In genomic region chr5:127892467-127893207, GRCh38 we compare ENCODE assay signal across 10 cellular contexts.
DNase-seq lines count a peak whose midpoint lies in the region; ATAC-seq and TF ChIP-seq lines count a peak whose summit lies in the region.
"Had no signal": no experiment of that assay in that cellular context is flagged by ENCODE, and none has a peak within 500 bp of the region (broad histone marks: within the 10 kb centered on the region; RNA-seq: fewer than 3 reads in every experiment).

No MANE protein-coding gene starts in this region.

- H3K9ac ChIP-seq in MM.1S (ENCODE audit: low read length) = no peak overlapping the region

- H3K27me3 ChIP-seq in upper lobe of right lung (no peaks in the 10 kb centered on the region), MM.1S (replicated peaks; ENCODE audit: insufficient read depth, low read length) (no peaks in the 10 kb centered on the region)

- no peak for DNase-seq in activated CD4-positive, alpha-beta T cell treated with anti-CD3 and anti-CD28 coated beads for 36 hours
- DNase-seq in activated CD4-positive, alpha-beta T cell treated with anti-CD3 and anti-CD28 coated beads for 48 hours = no peak
- DNase-seq in RPMI8226 (peak; percentile 64), fibroblast of the conjunctiva (ENCODE audit: low read depth) (peak; percentile 29), upper lobe of right lung (no peak), MM.1S (no peak)
- DNase-seq in activated T-cell treated with anti-CD3 and anti-CD28 coated beads, Interleukin-2, amount 50 U/mL, for 1 hour = no peak
- DNase-seq: activated CD8-positive, alpha-beta T cell treated with anti-CD3 and anti-CD28 coated beads for 36 hours had no signal

- H3K27ac Mint-ChIP-seq in activated CD4-positive, alpha-beta T cell treated with anti-CD3 and anti-CD28 coated beads for 36 hours = no peak overlapping the region
- H3K27ac Mint-ChIP-seq: activated CD8-positive, alpha-beta T cell treated with anti-CD3 and anti-CD28 coated beads for 36 hours; natural killer cell treated with Interleukin-12 subunit alpha and Interleukin-12 subunit beta and Interleukin-15 and Interleukin-18, amount 100 ng/mL, for 72 hours had no signal

- no peak overlapping the region for H3K4me3 Mint-ChIP-seq in activated CD4-positive, alpha-beta T cell treated with anti-CD3 and anti-CD28 coated beads for 36 hours
- H3K4me3 Mint-ChIP-seq: activated CD8-positive, alpha-beta T cell treated with anti-CD3 and anti-CD28 coated beads for 36 hours; natural killer cell treated with Interleukin-12 subunit alpha and Interleukin-12 subunit beta and Interleukin-15 and Interleukin-18, amount 100 ng/mL, for 72 hours had no signal

- H3F3A ChIP-seq in MM.1S (ENCODE audit: insufficient read depth, low read length) = no peaks in the 10 kb centered on the region

- POLR2A ChIA-PET in activated CD4-positive, alpha-beta T cell treated with anti-CD3 and anti-CD28 coated beads for 36 hours (lab: Charles Lee) = no interaction called here

- no peaks in the 10 kb centered on the region for H3K4me1 Mint-ChIP-seq in activated CD4-positive, alpha-beta T cell treated with anti-CD3 and anti-CD28 coated beads for 36 hours

- H3K9me3 Mint-ChIP-seq in activated CD4-positive, alpha-beta T cell treated with anti-CD3 and anti-CD28 coated beads for 36 hours (ENCODE audit: low read depth) = no peaks in the 10 kb centered on the region
- H3K9me3 Mint-ChIP-seq: activated CD8-positive, alpha-beta T cell treated with anti-CD3 and anti-CD28 coated beads for 36 hours; natural killer cell treated with Interleukin-12 subunit alpha and Interleukin-12 subunit beta and Interleukin-15 and Interleukin-18, amount 100 ng/mL, for 72 hours had no signal

- H3K27me3 Mint-ChIP-seq in activated CD4-positive, alpha-beta T cell treated with anti-CD3 and anti-CD28 coated beads for 36 hours = no peaks in the 10 kb centered on the region
- H3K27me3 Mint-ChIP-seq: activated CD8-positive, alpha-beta T cell treated with anti-CD3 and anti-CD28 coated beads for 36 hours had no signal

- no peaks in the 10 kb centered on the region for H3K79me2 ChIP-seq in MM.1S (ENCODE audit: low read length)

- H4K20me1 ChIP-seq in MM.1S (ENCODE audit: insufficient read depth, low read length) = no peaks in the 10 kb centered on the region

- no peaks in the 10 kb centered on the region for H3K36me3 Mint-ChIP-seq in activated CD4-positive, alpha-beta T cell treated with anti-CD3 and anti-CD28 coated beads for 36 hours (ENCODE audit: low read depth)
- H3K36me3 Mint-ChIP-seq: natural killer cell treated with Interleukin-12 subunit alpha and Interleukin-12 subunit beta and Interleukin-15 and Interleukin-18, amount 100 ng/mL, for 72 hours had no signal

- H3K4me2 ChIP-seq in MM.1S (ENCODE audit: low read depth, low read length) = no peak overlapping the region

- no peaks in the 10 kb centered on the region for H3K4me1 ChIP-seq in upper lobe of right lung
- H3K4me1 ChIP-seq in MM.1S (ENCODE audit: low read length) = no peaks in the 10 kb centered on the region

- intact Hi-C loops in activated CD4-positive, alpha-beta T cell treated with anti-CD3 and anti-CD28 coated beads for 36 hours (cut with DNase I, micrococcal nuclease) = loop anchor here in 1 of 2 experiments (10.0 kb wide), 1 partner anchor 108 kb away; no protein-coding TSS in a partner anchor
- intact Hi-C loops in upper lobe of right lung (cut with DNase I) = no loop called here

- H3K27ac ChIP-seq in upper lobe of right lung = peak overlapping the region; percentile 39
- H3K27ac ChIP-seq in MM.1S (ENCODE audit: low read length) = no peak overlapping the region

- TF ChIP-seq CTCF in upper lobe of right lung (IDR thresholded peaks at IDR 0.05) (no peak), MM.1S (IDR thresholded peaks at IDR 0.05; ENCODE audit: low read length) (no peak)

- H2AFZ ChIP-seq in MM.1S (ENCODE audit: low read length) = no peak overlapping the region

- no peak overlapping the region for H3K4me3 ChIP-seq in upper lobe of right lung
- H3K4me3 ChIP-seq in MM.1S (ENCODE audit: low read length) = no peak overlapping the region

- ATAC-seq in activated CD4-positive, alpha-beta T cell treated with anti-CD3 and anti-CD28 coated beads for 36 hours = peak; percentile 23
- ATAC-seq in upper lobe of right lung (no peak), GM21515 (IDR thresholded peaks at IDR 0.05; ENCODE audit: unreplicated experiment) (no peak)
- ATAC-seq: activated CD8-positive, alpha-beta T cell treated with anti-CD3 and anti-CD28 coated beads for 36 hours; natural killer cell treated with Interleukin-12 subunit alpha and Interleukin-12 subunit beta and Interleukin-15 and Interleukin-18, amount 100 ng/mL, for 72 hours had no signal

- H3K9me3 ChIP-seq in upper lobe of right lung (no peaks in the 10 kb centered on the region), MM.1S (replicated peaks; ENCODE audit: insufficient read depth, low read length) (no peaks in the 10 kb centered on the region)

- H3K36me3 ChIP-seq in upper lobe of right lung (no peaks in the 10 kb centered on the region), MM.1S (replicated peaks; ENCODE audit: insufficient read depth, low read length) (no peaks in the 10 kb centered on the region)

- CTCF ChIA-PET in activated CD4-positive, alpha-beta T cell treated with anti-CD3 and anti-CD28 coated beads for 36 hours (lab: Charles Lee) = interaction anchor here (1.3 kb wide), 1 partner anchor 304 kb away, joined by 3 read pairs; no protein-coding TSS in a partner anchor

- H3K9me2 ChIP-seq in MM.1S (replicated peaks; ENCODE audit: insufficient read depth, low read length) = no peaks in the 10 kb centered on the region

Comparison
In these comparisons a context has a peak if more than half of its experiments do, and no peak if none do; other contexts are left out.
1. DNase-seq: peak in RPMI8226 (single experiment) and fibroblast of the conjunctiva (single experiment); none in activated CD4-positive, alpha-beta T cell treated with anti-CD3 and anti-CD28 coated beads for 36 hours (single experiment), activated CD4-positive, alpha-beta T cell treated with anti-CD3 and anti-CD28 coated beads for 48 hours (single experiment), upper lobe of right lung (single experiment), activated T-cell treated with anti-CD3 and anti-CD28 coated beads, Interleukin-2, amount 50 U/mL, for 1 hour (single experiment) and MM.1S (single experiment).